Comparison of ENCODE assay signal across 27 cellular contexts in genomic region chr3:57097536-57097935, GRCh38. TPM values are rescaled to one million over a fixed set of nuclear protein-coding genes. Genes with fewer than 3 reads are reported as not detected.
"Had no signal": no experiment of that assay in that cellular context is flagged by ENCODE, and none has a peak within 500 bp of the region (broad histone marks: within the 10 kb centered on the region; RNA-seq: fewer than 3 reads in every experiment).

No MANE protein-coding gene starts in this region.

- FAIRE-seq: urothelium cell line had no signal

- H3K27me3 ChIP-seq: stomach, suprapubic skin, thyroid gland, tibial artery, tibial nerve, transverse colon, upper lobe of left lung, upper lobe of right lung, uterus, vagina had no signal

- H3K9me3 ChIP-seq: stomach, suprapubic skin, thoracic aorta, thyroid gland, tibial artery, tibial nerve, transverse colon, upper lobe of left lung, upper lobe of right lung, uterus, vagina had no signal

- H3K27ac ChIP-seq: stomach, suprapubic skin, thoracic aorta, thyroid gland, tibial artery, tibial nerve, transverse colon, upper lobe of left lung, upper lobe of right lung, uterus, vagina had no signal

- H3K4me1 ChIP-seq: tibial artery, transverse colon, upper lobe of left lung, upper lobe of right lung, uterus, vagina had no signal

- DNase-seq: stimulated activated CD4-positive, alpha-beta T cell treated with anti-CD3 and anti-CD28 coated beads, Interleukin-2, amount 100 ng/mL, for 48 hours; stimulated activated CD4-positive, alpha-beta T cell treated with anti-CD3 and anti-CD28 coated beads, Interleukin-4, amount 100 ng/mL, for 1 hour; stimulated activated CD4-positive, alpha-beta T cell treated with anti-CD3 and anti-CD28 coated beads, Interleukin-4, amount 100 ng/mL, for 24 hours; stimulated activated CD4-positive, alpha-beta T cell treated with anti-CD3 and anti-CD28 coated beads, Interleukin-4, amount 100 ng/mL, for 4 hours; stimulated activated CD8-positive, alpha-beta memory T cell treated with anti-CD3 and anti-CD28 coated beads, Interleukin-4, amount 100 ng/mL, for 48 hours; stimulated activated naive B cell treated with anti-CD40 and anti-IgM and Interleukin-4, amounts not matched to agents 10 μg/mL and 1 μg/mL and 100 μg/mL, for 72 hours; stimulated activated naive CD4-positive, alpha-beta T cell; stimulated activated naive CD4-positive, alpha-beta T cell treated with Interleukin-2 at 50 U/mL for 16 hours; stimulated activated naive CD8-positive, alpha-beta T cell treated with anti-CD3 and anti-CD28 coated beads, Interleukin-15, amount 100 ng/mL, for 72 hours; stimulated activated naive CD8-positive, alpha-beta T cell treated with anti-CD3 and anti-CD28 coated beads, Interleukin-15, Interleukin-2, amounts not matched to agents 100 U/mL and 50 U/mL, for 24 hours; stomach; substantia nigra; thyroid gland; tibial artery; transverse colon; trophoblast cell; upper lobe of right lung; uterus had no signal

- H3K36me3 ChIP-seq: thyroid gland, transverse colon, upper lobe of left lung, upper lobe of right lung, uterus had no signal

- H3K4me3 ChIP-seq: stomach, suprapubic skin, thoracic aorta, thyroid gland, tibial artery, tibial nerve, transverse colon, upper lobe of left lung, upper lobe of right lung, uterus, vagina had no signal

RNA-seq across cellular contexts. Expression of gene SPATA12, which starts 37.1 kb away (rescaled TPM):
- total RNA-seq: stomach, suprapubic skin, temporal lobe, thoracic aorta, thyroid gland, tibial nerve, transverse colon, ureter, urinary bladder, vagina had no signal
